26 cellular contexts compared by ENCODE assay signal in genomic region chr5:139741823-139742172, GRCh38. TPM values are rescaled to one million over a fixed set of nuclear protein-coding genes. Genes with fewer than 3 reads are reported as not detected.
"Had no signal": no experiment of that assay in that cellular context is flagged by ENCODE, and none has a peak within 500 bp of the region (broad histone marks: within the 10 kb centered on the region; RNA-seq: fewer than 3 reads in every experiment).

No MANE protein-coding gene starts in this region.

- H3K27me3 Mint-ChIP-seq: stimulated activated memory B cell treated with anti-CD40 and anti-IgM and Interleukin-4, amounts not matched to agents 10 μg/mL and 1 μg/mL and 100 μg/mL, for 72 hours; stimulated activated naive CD8-positive, alpha-beta T cell treated with anti-CD3 and anti-CD28 coated beads, Interleukin-15, Interleukin-2, amounts not matched to agents 100 ng/mL and 50 ng/mL, for 24 hours had no signal

- H3K4me3 ChIP-seq: colonic mucosa, heart left ventricle, pancreas, smooth muscle cell, thyroid gland had no signal

- H3K9me3 Mint-ChIP-seq: endodermal cell; natural killer cell; neural crest cell; stimulated activated memory B cell treated with anti-CD40 and anti-IgM and Interleukin-4, amounts not matched to agents 10 μg/mL and 1 μg/mL and 100 μg/mL, for 72 hours; stimulated activated naive CD8-positive, alpha-beta T cell treated with anti-CD3 and anti-CD28 coated beads, Interleukin-15, Interleukin-2, amounts not matched to agents 100 ng/mL and 50 ng/mL, for 24 hours; type B pancreatic cell had no signal

- H3K27ac Mint-ChIP-seq: endodermal cell, progenitor cell of endocrine pancreas had no signal

- DNase-seq: cerebellar nuclear complex; colonic mucosa; dermis blood vessel endothelial cell; effector CD4-positive, alpha-beta T cell; foreskin melanocyte; heart left ventricle; hippocampal formation; left colon; left ventricle myocardium superior; natural killer cell; nucleus accumbens; pancreas; right cardiac atrium; stimulated activated CD4-positive, alpha-beta T cell treated with anti-CD3 and anti-CD28 coated beads, Interleukin-1b, Interleukin-23, amount 100 ng/mL, for 48 hours; stimulated activated CD4-positive, alpha-beta T cell treated with anti-CD3 and anti-CD28 coated beads, Interleukin-4, amount 100 ng/mL, for 24 hours; thyroid gland had no signal

- H3K27ac ChIP-seq: colonic mucosa, heart left ventricle, pancreas, thyroid gland had no signal

- H3K36me3 ChIP-seq: colonic mucosa, heart left ventricle, pancreas, thyroid gland had no signal

- FAIRE-seq: endothelial cell of umbilical vein, pancreas, urothelium cell line had no signal

- H3K4me2 ChIP-seq: smooth muscle cell had no signal

- H3K27me3 ChIP-seq: pancreas, thyroid gland had no signal

- ATAC-seq: heart left ventricle; left colon; left ventricle myocardium superior; natural killer cell; pancreas; right cardiac atrium; stimulated activated memory B cell treated with anti-CD40 and anti-IgM and Interleukin-4, amounts not matched to agents 10 μg/mL and 1 μg/mL and 100 μg/mL, for 72 hours had no signal

- H3K9me3 ChIP-seq: colonic mucosa, heart left ventricle, pancreas, thyroid gland had no signal

- H3K36me3 Mint-ChIP-seq: natural killer cell; stimulated activated memory B cell treated with anti-CD40 and anti-IgM and Interleukin-4, amounts not matched to agents 10 μg/mL and 1 μg/mL and 100 μg/mL, for 72 hours; type B pancreatic cell had no signal

- H3K4me3 Mint-ChIP-seq: endodermal cell; natural killer cell; neural crest cell; stimulated activated memory B cell treated with anti-CD40 and anti-IgM and Interleukin-4, amounts not matched to agents 10 μg/mL and 1 μg/mL and 100 μg/mL, for 72 hours; stimulated activated naive CD8-positive, alpha-beta T cell treated with anti-CD3 and anti-CD28 coated beads, Interleukin-15, Interleukin-2, amounts not matched to agents 100 ng/mL and 50 ng/mL, for 24 hours; type B pancreatic cell had no signal

RNA-seq across cellular contexts. Expression of gene PSD2, which starts 53.8 kb away (rescaled TPM):
- total RNA-seq: endothelial cell of umbilical vein, left ventricle myocardium superior, myocyte had no signal
- polyA plus RNA-seq: endothelial cell of umbilical vein had no signal
